In genomic region chrX:69626129-69626528, GRCh38 we compare ENCODE assay signal across 15 cellular contexts. TPM values are rescaled to one million over a fixed set of nuclear protein-coding genes. Genes with fewer than 3 reads are reported as not detected.
DNase-seq lines count a peak whose midpoint lies in the region; ATAC-seq and TF ChIP-seq lines count a peak whose summit lies in the region.
"Had no signal": no experiment of that assay in that cellular context is flagged by ENCODE, and none has a peak within 500 bp of the region (broad histone marks: within the 10 kb centered on the region; RNA-seq: fewer than 3 reads in every experiment).

No MANE protein-coding gene starts in this region.

- BruUV-seq in OCI-LY7 (replicated peaks; lab: Mats Ljungman, UMichigan), result no TSS peak

- H3K27ac Mint-ChIP-seq in activated naive CD8-positive, alpha-beta T cell, result peak overlapping the region; percentile 64
- no peak overlapping the region for H3K27ac Mint-ChIP-seq in activated naive CD8-positive, alpha-beta T cell treated with anti-CD3 and anti-CD28 coated beads for 36 hours
- no peak overlapping the region for H3K27ac Mint-ChIP-seq in activated T-helper 17 cell treated with anti-CD3 and anti-CD28 coated beads, Interleukin-2, amount 50 U/mL, for 72 hours
- peak overlapping the region; percentile 54 for H3K27ac Mint-ChIP-seq in stimulated activated effector memory CD8-positive, alpha-beta T cell treated with anti-CD3 and anti-CD28 coated beads, Interleukin-12 subunit alpha, Interleukin-12 subunit beta, amount 100 ng/mL, for 72 hours
- H3K27ac Mint-ChIP-seq: CD14-positive monocyte; CD4-positive, alpha-beta memory T cell had no signal

- intact Hi-C loops in OCI-LY7 (cut with micrococcal nuclease; ENCODE audit: unreplicated experiment), result no loop called here

- H3K4me3 ChIP-seq in OCI-LY7 (ENCODE audit: low read depth, low read length, poor library complexity, severe bottlenecking), result no peak overlapping the region
- H3K4me3 ChIP-seq: GM23248, HAP-1 had no signal

- no peaks in the 10 kb centered on the region for H3K27me3 Mint-ChIP-seq in activated naive CD8-positive, alpha-beta T cell
- H3K27me3 Mint-ChIP-seq in activated naive CD8-positive, alpha-beta T cell treated with anti-CD3 and anti-CD28 coated beads for 36 hours, result peaks cover 3% of the 10 kb centered on the region
- no peaks in the 10 kb centered on the region for H3K27me3 Mint-ChIP-seq in activated T-helper 17 cell treated with anti-CD3 and anti-CD28 coated beads, Interleukin-2, amount 50 U/mL, for 72 hours
- H3K27me3 Mint-ChIP-seq: CD4-positive, alpha-beta memory T cell had no signal

- H3K9me3 Mint-ChIP-seq in activated naive CD8-positive, alpha-beta T cell (ENCODE audit: low read depth), result no peaks in the 10 kb centered on the region
- peaks cover 6% of the 10 kb centered on the region for H3K9me3 Mint-ChIP-seq in activated naive CD8-positive, alpha-beta T cell treated with anti-CD3 and anti-CD28 coated beads for 36 hours
- no peaks in the 10 kb centered on the region for H3K9me3 Mint-ChIP-seq in activated T-helper 17 cell treated with anti-CD3 and anti-CD28 coated beads, Interleukin-2, amount 50 U/mL, for 72 hours
- no peaks in the 10 kb centered on the region for H3K9me3 Mint-ChIP-seq in stimulated activated effector memory CD8-positive, alpha-beta T cell treated with anti-CD3 and anti-CD28 coated beads, Interleukin-12 subunit alpha, Interleukin-12 subunit beta, amount 100 ng/mL, for 72 hours

- H4K20me1 ChIP-seq in OCI-LY7 (ENCODE audit: insufficient read depth, low read length), result no peaks in the 10 kb centered on the region

- peak overlapping the region; percentile 12 for H3K4me3 Mint-ChIP-seq in activated naive CD8-positive, alpha-beta T cell
- no peak overlapping the region for H3K4me3 Mint-ChIP-seq in activated naive CD8-positive, alpha-beta T cell treated with anti-CD3 and anti-CD28 coated beads for 36 hours
- peak overlapping the region; percentile 33 for H3K4me3 Mint-ChIP-seq in activated T-helper 17 cell treated with anti-CD3 and anti-CD28 coated beads, Interleukin-2, amount 50 U/mL, for 72 hours
- peak overlapping the region; percentile 17 for H3K4me3 Mint-ChIP-seq in stimulated activated effector memory CD8-positive, alpha-beta T cell treated with anti-CD3 and anti-CD28 coated beads, Interleukin-12 subunit alpha, Interleukin-12 subunit beta, amount 100 ng/mL, for 72 hours
- H3K4me3 Mint-ChIP-seq: CD14-positive monocyte; CD4-positive, alpha-beta memory T cell had no signal

- H3K36me3 ChIP-seq in OCI-LY7 (ENCODE audit: insufficient read depth, low read length), result no peaks in the 10 kb centered on the region
- H3K36me3 ChIP-seq: HAP-1 had no signal

- H3K27ac ChIP-seq in OCI-LY7 (ENCODE audit: low read depth, low read length, poor library complexity, severe bottlenecking), result no peak overlapping the region
- H3K27ac ChIP-seq: GM23248 had no signal

- ATAC-seq in activated T-helper 17 cell treated with anti-CD3 and anti-CD28 coated beads, Interleukin-2, amount 50 U/mL, for 72 hours (replicated peaks), result peak; percentile 27
- ATAC-seq in stimulated activated effector memory CD8-positive, alpha-beta T cell treated with anti-CD3 and anti-CD28 coated beads, Interleukin-12 subunit alpha, Interleukin-12 subunit beta, amount 100 ng/mL, for 72 hours, result peak; percentile 34

- no peaks in the 10 kb centered on the region for H3K36me3 Mint-ChIP-seq in activated naive CD8-positive, alpha-beta T cell
- H3K36me3 Mint-ChIP-seq in activated naive CD8-positive, alpha-beta T cell treated with anti-CD3 and anti-CD28 coated beads for 36 hours, result no peaks in the 10 kb centered on the region
- H3K36me3 Mint-ChIP-seq in activated T-helper 17 cell treated with anti-CD3 and anti-CD28 coated beads, Interleukin-2, amount 50 U/mL, for 72 hours (ENCODE audit: low read depth), result no peaks in the 10 kb centered on the region
- no peaks in the 10 kb centered on the region for H3K36me3 Mint-ChIP-seq in stimulated activated effector memory CD8-positive, alpha-beta T cell treated with anti-CD3 and anti-CD28 coated beads, Interleukin-12 subunit alpha, Interleukin-12 subunit beta, amount 100 ng/mL, for 72 hours
- H3K36me3 Mint-ChIP-seq: CD14-positive monocyte had no signal

- H3K9me2 ChIP-seq in OCI-LY7 (ENCODE audit: insufficient read depth, low read length), result no peaks in the 10 kb centered on the region

- CTCF ChIA-PET in OCI-LY7 (lab: Charles Lee; ENCODE audit: unreplicated experiment), result no interaction called here

- peaks cover 29% of the 10 kb centered on the region for H3K4me1 Mint-ChIP-seq in activated naive CD8-positive, alpha-beta T cell (ENCODE audit: low read depth)
- peaks cover 7% of the 10 kb centered on the region for H3K4me1 Mint-ChIP-seq in activated naive CD8-positive, alpha-beta T cell treated with anti-CD3 and anti-CD28 coated beads for 36 hours
- peaks cover 14% of the 10 kb centered on the region for H3K4me1 Mint-ChIP-seq in activated T-helper 17 cell treated with anti-CD3 and anti-CD28 coated beads, Interleukin-2, amount 50 U/mL, for 72 hours
- H3K4me1 Mint-ChIP-seq in stimulated activated effector memory CD8-positive, alpha-beta T cell treated with anti-CD3 and anti-CD28 coated beads, Interleukin-12 subunit alpha, Interleukin-12 subunit beta, amount 100 ng/mL, for 72 hours, result peaks cover 11% of the 10 kb centered on the region

- no peak for TF ChIP-seq CTCF in OCI-LY7 (conservative IDR thresholded peaks at IDR 0.05; ENCODE audit: low read length)

- H3K4me2 ChIP-seq in OCI-LY7 (ENCODE audit: low read length), result no peak overlapping the region

- H3K9me3 ChIP-seq in OCI-LY7 (ENCODE audit: low read length), result no peaks in the 10 kb centered on the region
- H3K9me3 ChIP-seq: HAP-1 had no signal

- no peak for DNase-seq in activated naive CD8-positive, alpha-beta T cell treated with anti-CD3 and anti-CD28 coated beads for 36 hours
- no peak for DNase-seq in OCI-LY7 (ENCODE audit: low spot score)
- no peak for DNase-seq in stimulated activated effector memory CD8-positive, alpha-beta T cell treated with anti-CD3 and anti-CD28 coated beads, Interleukin-12 subunit alpha, Interleukin-12 subunit beta, amount 100 ng/mL, for 72 hours (ENCODE audit: low spot score in 2 of 2)
- no peak for DNase-seq in stimulated activated CD4-positive, alpha-beta T cell treated with anti-CD3 and anti-CD28 coated beads, Interleukin-4, amount 100 ng/mL, for 1 hour
- no peak for DNase-seq in activated CD4-positive, alpha-beta T cell treated with anti-CD3 and anti-CD28 coated beads for 1 hour
- DNase-seq: AML-193; CD4-positive, alpha-beta memory T cell; DMS153; DMS79; GDM1; GM23248 had no signal

- peak overlapping the region; percentile 41; the same call in 1 of the 2 replicates for H2AFZ ChIP-seq in OCI-LY7 (ENCODE audit: low read length)
- H2AFZ ChIP-seq: GM23248 had no signal

- H3K79me2 ChIP-seq in OCI-LY7 (ENCODE audit: insufficient read depth, low read depth, low read length), result no peaks in the 10 kb centered on the region

- POLR2A ChIA-PET in OCI-LY7 (lab: Charles Lee), result interaction anchor here (0.5 kb wide), 1 partner anchor 158 kb away, joined by 5 read pairs; no protein-coding TSS in a partner anchor

- H3K4me1 ChIP-seq in OCI-LY7 (ENCODE audit: insufficient read depth, low read length, poor library complexity, severe bottlenecking), result peaks cover 17% of the 10 kb centered on the region
- H3K4me1 ChIP-seq: HAP-1 had no signal

RNA-seq across cellular contexts. Expression of gene EDA, which starts 10.2 kb away (rescaled TPM):
- 1 to 10 TPM; 1.3 to 1.4 TPM for total RNA-seq in activated naive CD8-positive, alpha-beta T cell treated with anti-CD3 and anti-CD28 coated beads for 36 hours
- total RNA-seq in OCI-LY7 (2014; rRNA removed; shearing (Covaris generic)), result 1.2 and 1.8 TPM in 2 replicates
- total RNA-seq in OCI-LY7 (2022), result 3.2 and 3.9 TPM in 2 replicates
- 1 to 10 TPM; 2.2 to 6.5 TPM for total RNA-seq in activated T-helper 17 cell treated with anti-CD3 and anti-CD28 coated beads, Interleukin-2, amount 50 U/mL, for 72 hours

Comparison
In these comparisons a context has a peak if more than half of its experiments do, and no peak if none do; other contexts are left out.
1. H3K27ac Mint-ChIP-seq: peak in activated naive CD8-positive, alpha-beta T cell (single experiment) and stimulated activated effector memory CD8-positive, alpha-beta T cell treated with anti-CD3 and anti-CD28 coated beads, Interleukin-12 subunit alpha, Interleukin-12 subunit beta, amount 100 ng/mL, for 72 hours (single experiment); none in activated naive CD8-positive, alpha-beta T cell treated with anti-CD3 and anti-CD28 coated beads for 36 hours (single experiment) and activated T-helper 17 cell treated with anti-CD3 and anti-CD28 coated beads, Interleukin-2, amount 50 U/mL, for 72 hours (single experiment).